In the genomic region with DNA sequence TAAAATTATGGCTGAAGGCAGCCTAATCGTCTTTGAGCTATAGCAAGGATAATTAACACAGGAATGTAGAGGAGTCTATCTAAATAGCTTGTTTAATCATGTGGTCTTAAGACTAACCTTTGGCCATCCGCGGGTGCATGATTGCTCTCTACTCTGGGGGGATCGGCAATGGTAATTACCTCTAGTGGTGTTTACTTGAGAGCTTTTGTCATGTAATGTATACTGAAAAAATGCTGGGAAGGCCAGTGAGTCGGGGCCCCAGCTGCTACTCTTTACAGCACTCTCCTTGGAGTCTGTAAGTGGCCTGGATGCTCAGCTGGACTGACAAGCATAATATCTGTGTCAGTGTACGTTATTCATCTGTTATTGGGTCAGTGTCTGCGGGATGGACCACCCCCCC, we compare ENCODE assay signal across 27 cellular contexts.
"Had no signal": no experiment of that assay in that cellular context is flagged by ENCODE, and none has a peak within 500 bp of the region (broad histone marks: within the 10 kb centered on the region; RNA-seq: fewer than 3 reads in every experiment).

No MANE protein-coding gene starts in this region.

- FAIRE-seq: astrocyte had no signal

- H2AFZ ChIP-seq: PC-9 had no signal

- H3K27ac ChIP-seq: adrenal gland, body of pancreas, breast epithelium, KMS-11, PC-9, WERI-Rb-1 had no signal

- H3K4me1 ChIP-seq: adrenal gland, body of pancreas, breast epithelium had no signal

- H3K36me3 ChIP-seq: adrenal gland, WERI-Rb-1 had no signal

- H3K9ac ChIP-seq: KMS-11 had no signal

- H3K4me3 ChIP-seq: adrenal gland, body of pancreas, breast epithelium, PC-9 had no signal

- DNase-seq: activated CD4-positive, alpha-beta T cell treated with anti-CD3 and anti-CD28 coated beads, Interleukin-2, amount 10 ng/mL, durations not matched to agents 24 days and 14 days; activated CD4-positive, alpha-beta T cell treated with anti-CD3 and anti-CD28 coated beads, Interleukin-2, amount 50 U/mL, for 48 hours; activated CD8-positive, alpha-beta T cell treated with anti-CD3 and anti-CD28 coated beads, Interleukin-2, amount 10 ng/mL, durations not matched to agents 7 days and 5 days; activated gamma-delta T cell treated with Interleukin-2 at 50 U/mL for 16 hours; activated naive CD4-positive, alpha-beta T cell treated with anti-CD3 and anti-CD28 coated beads for 36 hours; activated T-cell treated with anti-CD3 and anti-CD28 coated beads for 4 hours; activated T-cell treated with anti-CD3 and anti-CD28 coated beads, Interleukin-2, amount 50 U/mL, for 4 hours; adrenal gland; body of pancreas; MM.1S; MV-4-11; NCI-H1092; NCI-H1436 treated with DMSO at 0.1 percent for 48 hours; NCI-H1694 treated with DMSO at 0.1 percent for 48 hours; NCI-H2029; NCI-H2107; NCI-H226; NCI-H446 treated with DMSO at 0.1 percent for 48 hours; NCI-H748 treated with DMSO at 0.1 percent for 48 hours; NK-92 treated with Interleukin-12 subunit alpha and Interleukin-12 subunit beta, amount 100 ng/mL, for 24 hours; PC-9; Right ventricle myocardium superior; T1000; WERI-Rb-1 had no signal

- H3K4me2 ChIP-seq: KMS-11, PC-9 had no signal

- H3K27me3 ChIP-seq: adrenal gland, body of pancreas, breast epithelium had no signal

- H3K9me3 ChIP-seq: body of pancreas had no signal
